ENCODE assay signal across 21 cellular contexts in the genomic region with DNA sequence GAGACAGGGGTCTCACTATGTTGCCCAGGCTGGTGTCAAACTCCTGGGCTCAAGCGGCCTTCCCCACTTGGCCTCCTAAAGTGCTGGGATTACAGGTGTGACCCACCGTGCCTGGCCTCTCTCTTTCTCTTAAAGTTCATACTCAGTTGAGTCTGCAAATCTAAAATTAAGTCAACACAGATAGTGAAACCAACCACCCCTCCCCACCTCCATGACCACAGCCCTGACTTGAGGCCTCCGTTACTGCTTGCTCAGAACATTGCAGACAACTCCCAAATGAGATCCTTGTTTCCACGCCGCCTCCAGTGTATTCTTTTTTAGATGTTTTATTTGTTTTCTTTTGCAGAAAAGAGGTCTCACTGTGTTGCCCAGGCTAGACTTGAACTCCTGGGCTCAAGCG.
"Had no signal": no experiment of that assay in that cellular context is flagged by ENCODE, and none has a peak within 500 bp of the region (broad histone marks: within the 10 kb centered on the region; RNA-seq: fewer than 3 reads in every experiment).

No MANE protein-coding gene starts in this region.

- H3K27ac ChIP-seq: SJSA1, SK-N-MC had no signal

- H3K4me3 ChIP-seq: SJSA1, SK-N-MC had no signal

- H3K27ac Mint-ChIP-seq: IgD-negative memory B cell had no signal

- DNase-seq: KBM-7, MV-4-11, NCI-H1048, NCI-H1105, NCI-H1417, NCI-H1436 treated with DMSO at 0.1 percent for 48 hours, NCI-H1694, NCI-H187 treated with DMSO at 0.1 percent for 48 hours, NCI-H2029 treated with DMSO at 0.1 percent for 48 hours, NCI-H2171 treated with DMSO at 0.1 percent for 48 hours, NCI-H345, NCI-H446 treated with DMSO at 0.1 percent for 48 hours, NCI-H510A treated with DMSO at 0.1 percent for 48 hours, NCI-H526, NCI-H748 treated with DMSO at 0.1 percent for 48 hours, Right ventricle myocardium superior, RPMI8226, SIG-M5 had no signal

- H3K4me1 ChIP-seq: SJSA1 had no signal

- H3K9me3 ChIP-seq: SJSA1 had no signal

- H3K36me3 ChIP-seq: SJSA1 had no signal
